ENCODE assay signal across 8 cellular contexts in genomic region chr9:97237951-97238851, GRCh38.
DNase-seq lines count a peak whose midpoint lies in the region; ATAC-seq and TF ChIP-seq lines count a peak whose summit lies in the region.

No MANE protein-coding gene starts in this region.

- DNase-seq in HFF-Myc (ENCODE audit: extremely low read depth, low read depth) (peak; percentile 33), NCI-H510A (lab: John Stamatoyannopoulos, UW) (peak; percentile 76), coronary artery (ENCODE audit: low spot score) (peak; percentile 81), kidney tubule cell (ENCODE audit: low spot score) (peak; percentile 88)
- DNase-seq in activated CD4-positive, alpha-beta T cell treated with anti-CD3 and anti-CD28 coated beads, Interleukin-2, amount 50 U/mL, for 1 hour, result peak; percentile 66
- DNase-seq in stimulated activated CD4-positive, alpha-beta T cell treated with anti-CD3 and anti-CD28 coated beads, Interleukin-15, amount 100 ng/mL, for 24 hours, result peak; percentile 83

- no peak for ATAC-seq in HG02981 (IDR thresholded peaks at IDR 0.05; ENCODE audit: unreplicated experiment)

- no peak for TF ChIP-seq CTCF in C4-2B (conservative IDR thresholded peaks at IDR 0.05)
- TF ChIP-seq CTCF in HFF-Myc (IDR thresholded peaks at IDR 0.05; ENCODE audit: low read depth, low read length, missing control alignments), result no peak
- TF ChIP-seq CTCF in coronary artery (IDR thresholded peaks at IDR 0.05), result no peak

- H3K4me3 ChIP-seq in HFF-Myc (replicated peaks; ENCODE audit: low read depth, low read length) (peak overlapping the region; percentile 55), coronary artery (peak overlapping the region; percentile 74)

- H3K27ac ChIP-seq in C4-2B (peak overlapping the region; percentile 70), coronary artery (peak overlapping the region; percentile 57 to 76)

Comparison
In these comparisons a context has a peak if more than half of its experiments do, and no peak if none do; other contexts are left out.
1. DNase-seq: peak in every context shown above with its lines; median percentile 88 in kidney tubule cell; 83 in stimulated activated CD4-positive, alpha-beta T cell treated with anti-CD3 and anti-CD28 coated beads, Interleukin-15, amount 100 ng/mL, for 24 hours; 81 in coronary artery; 76 in NCI-H510A; 66 in activated CD4-positive, alpha-beta T cell treated with anti-CD3 and anti-CD28 coated beads, Interleukin-2, amount 50 U/mL, for 1 hour; 33 in HFF-Myc.